In the genomic region with DNA sequence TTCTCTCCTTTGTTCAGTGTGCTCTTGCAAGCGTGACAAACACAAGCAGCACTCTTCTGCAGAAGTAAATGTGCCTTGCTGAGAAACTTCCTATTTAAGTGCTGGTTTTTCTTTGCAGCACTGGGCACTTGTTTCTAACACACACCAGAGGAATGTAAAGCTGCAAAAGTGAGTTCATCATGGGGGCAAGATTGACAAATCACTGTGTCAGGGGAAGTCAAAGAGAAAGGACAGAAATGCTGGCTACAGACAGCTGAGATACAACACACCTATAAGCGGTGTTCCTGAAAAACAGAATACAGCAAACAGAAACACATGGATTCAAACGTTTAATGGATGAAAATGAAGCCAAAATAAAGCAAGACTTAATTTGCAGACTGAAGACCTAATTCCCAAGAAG, we compare ENCODE assay signal across 21 cellular contexts. TPM values are rescaled to one million over a fixed set of nuclear protein-coding genes. Genes with fewer than 3 reads are reported as not detected.
A peak's percentile ranks its signal among the peaks of the same experiment; 100 is the strongest.
DNase-seq lines count a peak whose midpoint lies in the region; ATAC-seq and TF ChIP-seq lines count a peak whose summit lies in the region.
"Had no signal": no experiment of that assay in that cellular context is flagged by ENCODE, and none has a peak within 500 bp of the region (broad histone marks: within the 10 kb centered on the region; RNA-seq: fewer than 3 reads in every experiment).

No MANE protein-coding gene starts in this region.

- H3K9me3 ChIP-seq in mesenchymal stem cell (ENCODE audit: control insufficient read depth, low read length): peaks cover 42% of the 10 kb centered on the region

- H3K36me3 ChIP-seq in mesenchymal stem cell (ENCODE audit: control insufficient read depth in 1 of 2, insufficient read depth in 2 of 2, low read depth in 1 of 2, low read length in 2 of 2): peaks cover 0 to 5% of the 10 kb centered on the region in 2 experiments
- H3K36me3 ChIP-seq: adrenal gland, left lung, sigmoid colon had no signal

- H3K9ac ChIP-seq in mesenchymal stem cell (ENCODE audit: low read length): no peak overlapping the region

- H2BK5ac ChIP-seq in mesenchymal stem cell (ENCODE audit: low read depth, low read length, poor library complexity, severe bottlenecking): no peak overlapping the region

- WGBS in mesenchymal stem cell: 60% methylated on average over 2 of the region's 3 CpGs

- DNase-seq in DMS53 (lab: John Stamatoyannopoulos, UW) (peak; percentile 20), DMS53 treated with DMSO at 0.1 percent for 48 hours (lab: John Stamatoyannopoulos, UW; ENCODE audit: unreplicated experiment) (no peak), RPMI7951 (ENCODE audit: low read depth) (peak; percentile 14), dermis blood vessel endothelial cell (peak; percentile 10), mesenchymal stem cell (peak; percentile 48), NCI-H2227 treated with DMSO at 0.1 percent for 48 hours (lab: John Stamatoyannopoulos, UW) (no peak), head of caudate nucleus (no peak)
- DNase-seq: activated T-cell treated with anti-CD3 and anti-CD28 coated beads, Interleukin-2, amount 50 U/mL, for 1 hour; adrenal gland; cerebellar nuclear complex; KBM-7; left lung; MV-4-11; NCI-H1694; NCI-H226; PC-9; posterior cingulate gyrus; SIG-M5; sigmoid colon; stimulated activated CD8-positive, alpha-beta memory T cell treated with anti-CD3 and anti-CD28 coated beads, Interleukin-4, amount 100 ng/mL, for 48 hours had no signal

- H3K23ac ChIP-seq in mesenchymal stem cell (ENCODE audit: low read length in 2 of 2): no peak overlapping the region

- no peak overlapping the region for H2BK12ac ChIP-seq in mesenchymal stem cell (ENCODE audit: low read length in 2 of 2)

- no peak for TF ChIP-seq POLR2A in GM18505 (IDR thresholded peaks at IDR 0.05; ENCODE audit: borderline replicate concordance, extremely low read depth, insufficient read depth, insufficient read length)

- H3K4me1 ChIP-seq in mesenchymal stem cell (ENCODE audit: control insufficient read depth, insufficient read depth, low read depth, low read length): peaks cover 6% of the 10 kb centered on the region
- H3K4me1 ChIP-seq: left lung had no signal

- no peak overlapping the region for H3K4me3 ChIP-seq in mesenchymal stem cell (ENCODE audit: insufficient read depth in 1 of 2, low read depth in 1 of 2, low read length in 2 of 2)
- H3K4me3 ChIP-seq: adrenal gland, left lung, PC-9, sigmoid colon had no signal

- no peak overlapping the region for H3K4ac ChIP-seq in mesenchymal stem cell (ENCODE audit: low read depth in 1 of 2, low read length in 2 of 2)

- no peak overlapping the region for H3K14ac ChIP-seq in mesenchymal stem cell (ENCODE audit: low read length in 2 of 2)

- no peaks in the 10 kb centered on the region for H3K27me3 ChIP-seq in mesenchymal stem cell (ENCODE audit: control insufficient read depth in 1 of 2, insufficient read depth in 1 of 2, low read length in 2 of 2)
- H3K27me3 ChIP-seq: adrenal gland, left lung, sigmoid colon had no signal

- no peak overlapping the region for H3K18ac ChIP-seq in mesenchymal stem cell (ENCODE audit: low read depth in 1 of 2, low read length in 2 of 2)

- intact Hi-C loops in head of caudate nucleus (cut with DNase I): no loop called here

- H3K4me2 ChIP-seq in mesenchymal stem cell (ENCODE audit: low read length, poor library complexity, severe bottlenecking): no peak overlapping the region
- H3K4me2 ChIP-seq: PC-9 had no signal

- H3K27ac ChIP-seq in mesenchymal stem cell (ENCODE audit: low read length, poor library complexity, severe bottlenecking): no peak overlapping the region
- H3K27ac ChIP-seq: adrenal gland, left lung, PC-9 had no signal

- H4K8ac ChIP-seq in mesenchymal stem cell (ENCODE audit: low read length): no peak overlapping the region

- peaks cover 42% of the 10 kb centered on the region for H3K79me1 ChIP-seq in mesenchymal stem cell (replicated peaks; ENCODE audit: low read length, poor library complexity, severe bottlenecking)

- H2BK120ac ChIP-seq in mesenchymal stem cell (ENCODE audit: low read depth, low read length): no peak overlapping the region

- no peak overlapping the region for H2BK15ac ChIP-seq in mesenchymal stem cell (ENCODE audit: low read depth, poor library complexity, severe bottlenecking)

- H4K91ac ChIP-seq in mesenchymal stem cell (ENCODE audit: low read length): no peak overlapping the region

- H2AK5ac ChIP-seq in mesenchymal stem cell (ENCODE audit: low read length, severe bottlenecking): no peak overlapping the region

- no peak overlapping the region for H2AFZ ChIP-seq in mesenchymal stem cell (ENCODE audit: low read depth, low read length)
- H2AFZ ChIP-seq: PC-9 had no signal

- no peak for ATAC-seq in GM18505 (IDR thresholded peaks at IDR 0.05; ENCODE audit: unreplicated experiment)
- ATAC-seq: left lung had no signal

RNA-seq across cellular contexts. Expression of gene ROR2, which starts 19.6 kb away (rescaled TPM):
- total RNA-seq in RPMI7951 (2014; rRNA removed; shearing (Covaris generic)): 0.10 and 0.12 TPM in 2 replicates
- total RNA-seq in dermis blood vessel endothelial cell: under 0.01 TPM in 1 of 2 replicates, not detected in the other
- 7.6 TPM for polyA plus RNA-seq in mesenchymal stem cell (2013, experiment 1 of 2)
- polyA plus RNA-seq in mesenchymal stem cell (2013, experiment 2 of 2): 7.8 TPM
- total RNA-seq: PC-9 had no signal

Comparison
In these comparisons a context has a peak if more than half of its experiments do, and no peak if none do; other contexts are left out.
1. DNase-seq: peak in DMS53 (single experiment), RPMI7951 (single experiment), dermis blood vessel endothelial cell (single experiment) and mesenchymal stem cell (single experiment); none in DMS53 treated with DMSO at 0.1 percent for 48 hours (single experiment), NCI-H2227 treated with DMSO at 0.1 percent for 48 hours (single experiment) and head of caudate nucleus (0 of 42).